8 cellular contexts compared by ENCODE assay signal in genomic region chrX:129932137-129932791, GRCh38. TPM values are rescaled to one million over a fixed set of nuclear protein-coding genes. Genes with fewer than 3 reads are reported as not detected.
DNase-seq lines count a peak whose midpoint lies in the region; ATAC-seq and TF ChIP-seq lines count a peak whose summit lies in the region.

No MANE protein-coding gene starts in this region.

- peak overlapping the region; percentile 71; the same call in 1 of the 2 replicates for H2AFZ ChIP-seq in GM23248

- ATAC-seq in right cardiac atrium (peak; percentile 90 to 92), psoas muscle (peak; percentile 82 to 88 (median 86))

- peak in 1 of 2 donors; percentile 43 for TF ChIP-seq POLR2A in uterus (IDR thresholded peaks at IDR 0.05)

- H3K27ac ChIP-seq in GM23248 (peak overlapping the region; percentile 93), angular gyrus (ENCODE audit: low read depth, low read length) (peak overlapping the region; percentile 96), right cardiac atrium (ENCODE audit: low read length) (peak overlapping the region; percentile 99), psoas muscle (peak overlapping the region; percentile 78), uterus (peak overlapping the region; percentile 87 to 95)

- in situ Hi-C loops in GM23248 (cut with MboI) = loop anchor here (25.0 kb wide), 1 partner anchor 255 kb away; no protein-coding TSS in a partner anchor

- peaks cover 8% of the 10 kb centered on the region for H3F3A ChIP-seq in GM23248 (ENCODE audit: insufficient read depth)

- TF ChIP-seq CTCF in psoas muscle (IDR thresholded peaks at IDR 0.05) = no peak
- no peak for TF ChIP-seq CTCF in uterus (IDR thresholded peaks at IDR 0.05)

- peak overlapping the region; percentile 95 for H3K9ac ChIP-seq in GM23248

- H3K27me3 ChIP-seq in GM23248 (replicated peaks; ENCODE audit: insufficient read depth) (no peaks in the 10 kb centered on the region), right cardiac atrium (ENCODE audit: control insufficient read depth, insufficient read depth) (no peaks in the 10 kb centered on the region), psoas muscle (ENCODE audit: insufficient read depth in 3 of 3, low read length in 2 of 3) (no peaks in the 10 kb centered on the region), uterus (no peaks in the 10 kb centered on the region)

- H4K20me1 ChIP-seq in GM23248 (ENCODE audit: insufficient read depth) = no peaks in the 10 kb centered on the region

- H3K9me2 ChIP-seq in GM23248 (ENCODE audit: insufficient read depth) = no peaks in the 10 kb centered on the region

- intact Hi-C loops in right cardiac atrium (cut with DNase I) = no loop called here
- intact Hi-C loops in psoas muscle (cut with DNase I) = loop anchor here in 1 of 2 donors (2.0 kb wide), 1 partner anchor 51 kb away; the partner anchor contains the start of gene BCORL1
- intact Hi-C loops in uterus (cut with DNase I; ENCODE audit: low total_unique reads) = loop anchor here (10.0 kb wide), 1 partner anchor 53 kb away; the partner anchor contains the start of gene BCORL1

- 3% methylated on average over 27 of the region's 84 CpGs; no CpG with 5 or more reads in 1 of the 2 experiments for WGBS in GM23248 (ENCODE audit: low coverage in 1 of 2, low lambda C conversion rate in 2 of 2, missing lambda C conversion rate in 2 of 2), 2 experiments
- WGBS in right cardiac atrium = 1% methylated on average over 79 of the region's 84 CpGs
- 1 to 24% (median 5%) methylated on average over 17 to 63 of the region's 84 CpGs for WGBS in psoas muscle, 3 donors

- peak overlapping the region; percentile 76 for H3K4me2 ChIP-seq in GM23248 (ENCODE audit: unreplicated experiment)

- H3K4me3 ChIP-seq in GM23248 (peak overlapping the region; percentile 78), right cardiac atrium (ENCODE audit: low read length) (peak overlapping the region; percentile 83), psoas muscle (peak overlapping the region; percentile 70), uterus (peak overlapping the region; percentile 53 to 59)

- peak; percentile 93 for DNase-seq in DMS 273 (lab: John Stamatoyannopoulos, UW; ENCODE audit: unreplicated experiment)
- DNase-seq in GM23248 = peak; percentile 82
- peak; percentile 80 for DNase-seq in NAMALWA (ENCODE audit: low spot score)
- DNase-seq in T-helper 2 cell = peak; percentile 51 to 93 (median 66)
- DNase-seq in right cardiac atrium = peak; percentile 93 to 97 (median 97)
- peak; percentile 91 to 95 for DNase-seq in psoas muscle
- DNase-seq in uterus = peak; percentile 90 to 95

- no peaks in the 10 kb centered on the region for H3K9me3 ChIP-seq in GM23248 (ENCODE audit: low read depth)
- no peaks in the 10 kb centered on the region for H3K9me3 ChIP-seq in right cardiac atrium (ENCODE audit: control insufficient read depth, low read length)
- no peaks in the 10 kb centered on the region for H3K9me3 ChIP-seq in psoas muscle
- H3K9me3 ChIP-seq in uterus = no peaks in the 10 kb centered on the region

- no peaks in the 10 kb centered on the region for H3K79me2 ChIP-seq in GM23248 (ENCODE audit: insufficient read depth)

- H3K36me3 ChIP-seq in GM23248 (ENCODE audit: low read depth) (no peaks in the 10 kb centered on the region), psoas muscle (ENCODE audit: insufficient read depth in 1 of 2, low read depth in 1 of 2) (peaks cover 0 to 22% of the 10 kb centered on the region in 2 donors), uterus (no peaks in the 10 kb centered on the region)

- no peaks in the 10 kb centered on the region; the same call in 1 of the 2 replicates for H3K4me1 ChIP-seq in GM23248 (ENCODE audit: insufficient read depth)
- H3K4me1 ChIP-seq in right cardiac atrium (ENCODE audit: control insufficient read depth, insufficient read depth, low read length) = no peaks in the 10 kb centered on the region
- H3K4me1 ChIP-seq in psoas muscle = no peaks in the 10 kb centered on the region
- no peaks in the 10 kb centered on the region for H3K4me1 ChIP-seq in uterus

RNA-seq across cellular contexts. Expression of gene UTP14A, which starts 26.3 kb away (rescaled TPM):
- 15.9 and 17.7 TPM in 2 replicates for total RNA-seq in GM23248 (2014; rRNA removed; shearing (Covaris generic))
- polyA plus RNA-seq in GM23248 (2016; fragmentation: Nextera tagmentation; extraction: Ambion mirVana) (13.3 and 13.8 TPM in 2 replicates), right cardiac atrium (6.2 TPM), psoas muscle (10 to 100 TPM; 14.7 to 23.1 (median 18.1) TPM)
- total RNA-seq in right cardiac atrium (10 to 100 TPM in 1 of 4 donors, 1 to 10 TPM in 3; 8.1 to 11.2 (median 8.5) TPM), psoas muscle (10 to 100 TPM; 15.2 to 18.9 (median 16.2) TPM), uterus (10 to 100 TPM in 3 of 4 donors, 1 to 10 TPM in 1; 8.2 to 14.5 (median 13.2) TPM)

RNA-seq across cellular contexts. Expression of gene BCORL1, which starts 50.2 kb away (rescaled TPM):
- 0.38 and 1.7 TPM in 2 replicates for total RNA-seq in GM23248 (2014; rRNA removed; shearing (Covaris generic))
- 4.4 and 6.0 TPM in 2 replicates for polyA plus RNA-seq in GM23248 (2016; fragmentation: Nextera tagmentation; extraction: Ambion mirVana)
- 10 to 100 TPM; 10.9 to 13.8 (median 11.5) TPM for total RNA-seq in right cardiac atrium
- polyA plus RNA-seq in right cardiac atrium = 5.0 TPM
- 1 to 10 TPM; 4.5 to 6.2 (median 5.9) TPM for total RNA-seq in psoas muscle
- polyA plus RNA-seq in psoas muscle = 1 to 10 TPM in 2 of 3 donors, under 1 TPM in 1; 0.96 to 4.3 (median 1.8) TPM
- 10 to 100 TPM in 1 of 4 donors, 1 to 10 TPM in 2, under 1 TPM in 1; 0.26 to 50.8 (median 4.3) TPM for total RNA-seq in uterus

Comparison
In these comparisons a context has a peak if more than half of its experiments do, and no peak if none do; other contexts are left out.
1. Peak in every context shown above with its lines: DNase-seq, ATAC-seq, H3K4me3 ChIP-seq and H3K27ac ChIP-seq.